1 cellular context compared by ENCODE assay signal in genomic region chr5:52660621-52661020, GRCh38.
TF ChIP-seq lines count a peak whose summit lies in the region.

No MANE protein-coding gene starts in this region.

TF ChIP-seq in SK-N-SH treated with all-trans-retinoic acid at 6 μM for 48 hours, 23 proteins besides CTCF, POLR2A, EP300 and RAD21 (continued from another document):
- no peak for TF ChIP-seq PATZ1 (CRISPR knock-in tag; IDR thresholded peaks at IDR 0.05; ENCODE audit: borderline replicate concordance)
- no peak for TF ChIP-seq CSDC2 (CRISPR knock-in tag; IDR thresholded peaks at IDR 0.05)
- no peak for TF ChIP-seq ISL1 (CRISPR knock-in tag; IDR thresholded peaks at IDR 0.05)
- TF ChIP-seq RARB (CRISPR knock-in tag; IDR thresholded peaks at IDR 0.05), result no peak
